14 cellular contexts compared by ENCODE assay signal in genomic region chr10:33258951-33259350, GRCh38.
A peak's percentile ranks its signal among the peaks of the same experiment; 100 is the strongest.
DNase-seq lines count a peak whose midpoint lies in the region; ATAC-seq and TF ChIP-seq lines count a peak whose summit lies in the region.
"Had no signal": no experiment of that assay in that cellular context is flagged by ENCODE, and none has a peak within 500 bp of the region (broad histone marks: within the 10 kb centered on the region; RNA-seq: fewer than 3 reads in every experiment).

No MANE protein-coding gene starts in this region.

- no peak overlapping the region for H3K4me3 ChIP-seq in right cardiac atrium (ENCODE audit: low read length)
- H3K4me3 ChIP-seq in astrocyte of the spinal cord (ENCODE audit: low read depth, low read length): no peak overlapping the region
- H3K4me3 ChIP-seq: coronary artery had no signal

- H3K27ac ChIP-seq in right cardiac atrium (ENCODE audit: low read length): peak overlapping the region; percentile 19
- H3K27ac ChIP-seq: coronary artery had no signal

- 81% methylated on average over 9 of the region's 9 CpGs for WGBS in right cardiac atrium

- no peak for DNase-seq in right cardiac atrium
- DNase-seq in cardiac septum (ENCODE audit: low spot score): no peak
- DNase-seq in astrocyte of the spinal cord (ENCODE audit: low read depth, low spot score): peak; percentile 77
- DNase-seq in iris pigment epithelial cell (ENCODE audit: low read depth): peak; percentile 84
- DNase-seq in C1 segment of cervical spinal cord (lab: John Stamatoyannopoulos, UW): no peak
- no peak for DNase-seq in Kasumi-1 (lab: John Stamatoyannopoulos, UW)
- DNase-seq: activated naive CD4-positive, alpha-beta T cell treated with anti-CD3 and anti-CD28 coated beads for 36 hours; DND-41; left colon; NCI-H2171 treated with DMSO at 0.1 percent for 48 hours; OCI-M1 had no signal

- intact Hi-C loops in right cardiac atrium (cut with DNase I): no loop called here
- intact Hi-C loops in cardiac septum (cut with DNase I): no loop called here

- no peaks in the 10 kb centered on the region for H3K27me3 ChIP-seq in right cardiac atrium (ENCODE audit: control insufficient read depth, insufficient read depth)

- in situ Hi-C loops in astrocyte of the spinal cord (cut with HindIII; ENCODE audit: low sequenced_read_pairs): no loop called here

- no peak for TF ChIP-seq CTCF in astrocyte of the spinal cord (IDR thresholded peaks at IDR 0.05; ENCODE audit: low read depth, low read length)

- H3K4me1 ChIP-seq in right cardiac atrium (ENCODE audit: control insufficient read depth, insufficient read depth, low read length): peaks cover 2% of the 10 kb centered on the region

- H3K9me3 ChIP-seq in right cardiac atrium (ENCODE audit: control insufficient read depth, low read length): no peaks in the 10 kb centered on the region

- ATAC-seq in right cardiac atrium (no peak), GM21367 (IDR thresholded peaks at IDR 0.05; ENCODE audit: unreplicated experiment) (no peak), HG03045 (IDR thresholded peaks at IDR 0.05; ENCODE audit: unreplicated experiment) (no peak)
- ATAC-seq: left colon had no signal

Comparison
In these comparisons a context has a peak if more than half of its experiments do, and no peak if none do; other contexts are left out.
1. DNase-seq: peak in astrocyte of the spinal cord (single experiment) and iris pigment epithelial cell (single experiment); none in right cardiac atrium (0 of 3), cardiac septum (single experiment), C1 segment of cervical spinal cord (0 of 14) and Kasumi-1 (0 of 2).